In the genomic region with DNA sequence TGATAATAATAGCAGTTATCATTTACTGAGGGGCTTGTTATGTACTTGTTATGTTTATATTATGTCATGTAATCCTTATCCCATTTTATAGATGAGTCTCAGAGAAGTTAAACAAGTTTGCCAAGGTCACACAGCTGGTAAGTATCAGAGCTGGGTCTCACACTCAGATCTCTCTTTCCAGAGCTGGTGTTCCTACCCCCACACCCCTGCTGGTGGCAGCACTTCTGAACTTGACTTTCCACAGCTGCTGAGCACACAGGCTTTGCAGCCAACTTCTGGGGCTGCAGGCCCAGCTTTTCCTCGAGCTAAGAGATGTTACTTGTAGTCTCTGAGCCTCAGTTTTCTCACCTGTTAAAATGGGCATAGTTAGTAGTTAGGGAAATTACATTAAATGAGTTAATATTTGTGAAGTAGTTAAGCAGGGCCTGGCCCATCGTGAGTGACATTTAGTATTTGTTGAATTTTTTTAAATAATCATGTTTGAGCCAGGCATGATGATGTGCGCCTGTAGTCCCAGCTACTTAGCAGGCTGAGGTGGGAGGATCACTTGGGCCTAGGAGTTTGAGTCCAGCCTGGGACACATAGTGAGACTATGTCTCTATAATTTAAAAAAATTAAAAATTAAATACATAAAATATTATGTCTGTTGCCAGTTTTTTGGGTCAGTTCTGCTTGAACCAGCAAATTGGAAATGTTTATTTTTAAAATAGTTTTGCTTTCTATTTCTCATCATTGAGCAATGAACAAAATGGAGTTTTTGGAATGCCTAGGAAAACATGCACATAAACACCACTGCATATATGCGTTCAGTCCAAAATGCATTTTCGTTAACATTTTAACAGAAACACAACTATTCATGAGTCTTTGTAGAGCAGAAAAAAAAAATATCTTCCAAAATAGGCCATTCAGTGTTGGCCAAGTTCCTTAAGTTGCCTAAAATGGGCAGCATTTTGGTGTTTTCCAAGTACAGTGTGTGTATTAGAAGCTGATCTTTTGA, we compare ENCODE assay signal across 8 cellular contexts.
A peak's percentile ranks its signal among the peaks of the same experiment; 100 is the strongest.
DNase-seq lines count a peak whose midpoint lies in the region; ATAC-seq and TF ChIP-seq lines count a peak whose summit lies in the region.

No MANE protein-coding gene starts in this region.

- TF ChIP-seq CTCF in BE2C (IDR thresholded peaks at IDR 0.05; ENCODE audit: low read depth, low read length) (peak; percentile 55), right lobe of liver (IDR thresholded peaks at IDR 0.05) (peak; percentile 37 to 58 (median 50))

- H3K27me3 ChIP-seq in BE2C (no peaks in the 10 kb centered on the region), right lobe of liver (no peaks in the 10 kb centered on the region)

- no peak for TF ChIP-seq POLR2A in right lobe of liver (IDR thresholded peaks at IDR 0.05)

- DNase-seq in BE2C (peak; percentile 51), Kasumi-1 (lab: John Stamatoyannopoulos, UW) (peak; percentile 72 to 79), T47D (ENCODE audit: low read depth in 1 of 2, low spot score in 1 of 2) (peak; percentile 67 to 73), right lobe of liver (no peak), NCI-H2107 treated with DMSO at 0.1 percent for 48 hours (lab: John Stamatoyannopoulos, UW; ENCODE audit: unreplicated experiment) (no peak), NCI-H1417 (lab: John Stamatoyannopoulos, UW) (no peak), NCI-H1092 treated with DMSO at 0.1 percent for 48 hours (lab: John Stamatoyannopoulos, UW) (no peak)

- H3K9me3 ChIP-seq in BE2C (no peaks in the 10 kb centered on the region), right lobe of liver (no peaks in the 10 kb centered on the region)

- 55% methylated on average over 5 of the region's 5 CpGs for WGBS in right lobe of liver (ENCODE audit: insufficient coverage, low coverage, low lambda C conversion rate, missing lambda C conversion rate)

- H3K4me3 ChIP-seq in BE2C (ENCODE audit: low read depth, low read length) (no peak overlapping the region), right lobe of liver (no peak overlapping the region)

- no peak overlapping the region for H3K27ac ChIP-seq in right lobe of liver

- H3K4me1 ChIP-seq in BE2C (no peaks in the 10 kb centered on the region), right lobe of liver (no peaks in the 10 kb centered on the region)

- peak; percentile 67 to 81 (median 72) for ATAC-seq in right lobe of liver
- ATAC-seq in GM19452 (IDR thresholded peaks at IDR 0.05; ENCODE audit: unreplicated experiment): no peak

- in situ Hi-C loops in T47D (cut with HindIII; ENCODE audit: low pct_unique_long_range_greater_than_20kb, low sequenced_read_pairs): no loop called here

- H3K36me3 ChIP-seq in BE2C (no peaks in the 10 kb centered on the region; the same call in 1 of the 2 replicates), right lobe of liver (no peaks in the 10 kb centered on the region)

- intact Hi-C loops in right lobe of liver (cut with DNase I): loop anchor here in 1 of 2 donors (10.0 kb wide), 1 partner anchor 55 kb away; no protein-coding TSS in a partner anchor

Comparison
In these comparisons a context has a peak if more than half of its experiments do, and no peak if none do; other contexts are left out.
1. DNase-seq: peak in BE2C (single experiment), Kasumi-1 (2 of 2) and T47D (2 of 2); none in right lobe of liver (0 of 3), NCI-H2107 treated with DMSO at 0.1 percent for 48 hours (single experiment), NCI-H1417 (0 of 3) and NCI-H1092 treated with DMSO at 0.1 percent for 48 hours (single experiment).